In the genomic region with DNA sequence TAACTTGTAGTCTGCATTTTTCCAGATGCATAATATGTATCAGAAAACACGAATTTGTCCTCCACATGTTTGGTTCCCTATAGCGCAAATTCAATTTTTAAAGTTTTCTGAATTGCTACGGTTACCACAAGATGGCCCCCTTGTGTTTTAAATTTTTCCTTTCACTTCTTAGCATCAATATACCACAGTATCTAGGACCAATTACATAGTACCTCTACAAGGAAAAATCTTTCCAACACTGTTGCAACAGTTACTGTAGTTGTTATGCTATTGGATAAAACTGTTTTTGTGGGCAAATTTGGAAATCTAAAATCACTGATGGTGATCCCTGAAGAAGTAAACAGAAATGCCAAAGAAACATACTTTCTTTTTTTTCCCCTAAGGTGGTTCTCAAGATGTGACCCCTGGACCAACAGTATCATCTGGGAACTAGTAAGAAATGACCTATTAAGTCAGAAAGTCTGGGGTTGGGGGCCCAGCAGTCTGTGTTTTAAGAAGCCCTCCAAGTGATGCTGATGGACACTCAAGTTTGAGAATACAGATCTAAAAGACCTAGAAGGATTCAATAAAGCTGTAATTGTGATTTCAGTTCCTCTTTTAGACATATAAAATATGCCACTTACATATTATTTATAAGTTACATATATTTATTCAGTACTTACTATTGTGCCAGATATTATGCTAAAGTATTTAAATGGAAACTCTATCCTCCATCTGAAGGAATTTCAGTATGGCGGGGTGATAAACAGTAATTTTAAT, we compare ENCODE assay signal across 8 cellular contexts. TPM values are rescaled to one million over a fixed set of nuclear protein-coding genes. Genes with fewer than 3 reads are reported as not detected.
DNase-seq lines count a peak whose midpoint lies in the region; ATAC-seq, FAIRE-seq and TF ChIP-seq lines count a peak whose summit lies in the region.

No MANE protein-coding gene starts in this region.

- H3K4me1 ChIP-seq in PC-3 (ENCODE audit: insufficient read depth, low read length) (no peaks in the 10 kb centered on the region), esophagus squamous epithelium (peaks cover 9 to 32% (median 12%) of the 10 kb centered on the region in 3 donors), sigmoid colon (peaks cover 0 to 18% (median 16%) of the 10 kb centered on the region in 4 donors)

- intact Hi-C loops in PC-3 (cut with micrococcal nuclease) (loop anchor here (1.0 to 10.0 kb wide), 4 partner anchors 129 to 461 kb away; no protein-coding TSS in a partner anchor), esophagus squamous epithelium (cut with DNase I) (loop anchor here (10.0 kb wide), 2 partner anchors 131 to 301 kb away; no protein-coding TSS in a partner anchor), sigmoid colon (cut with DNase I) (loop anchor here (10.0 kb wide), 3 partner anchors 131 to 471 kb away; partner anchors contain the start of gene AP1AR)

- H3K9ac ChIP-seq in PC-3 (ENCODE audit: low read length): no peak overlapping the region

- H3K9me3 ChIP-seq in PC-3 (ENCODE audit: low read length) (no peaks in the 10 kb centered on the region), esophagus squamous epithelium (no peaks in the 10 kb centered on the region), sigmoid colon (no peaks in the 10 kb centered on the region)

- 26 to 33% methylated on average over 4 of the region's 4 CpGs for WGBS in esophagus squamous epithelium, 2 donors
- 31 to 38% methylated on average over 4 of the region's 4 CpGs for WGBS in sigmoid colon, 2 donors

- TF ChIP-seq CTCF in D721Med (IDR thresholded peaks at IDR 0.05; ENCODE audit: insufficient read depth, missing control alignments) (peak; percentile 58), PC-3 (conservative IDR thresholded peaks at IDR 0.05; ENCODE audit: low read depth, low read length) (peak; percentile 66), esophagus squamous epithelium (IDR thresholded peaks at IDR 0.05) (peak in 4 of 6 experiments; percentile 17 to 43 (median 24)), sigmoid colon (IDR thresholded peaks at IDR 0.05) (peak in 3 of 4 experiments; percentile 24 to 47 (median 41))

- CTCF ChIA-PET in HEK293T (lab: Yijun Ruan, JAX) (interaction anchor here (0.7 to 1.6 kb wide), 4 partner anchors 107 to 132 kb away, joined by 3 to 7 read pairs (median 3); no protein-coding TSS in a partner anchor), PC-3 (lab: Charles Lee) (no interaction called here)

- no peak for DNase-seq in D721Med (ENCODE audit: insufficient read length, low spot score)
- peak; percentile 10 for DNase-seq in HEK293T (ENCODE audit: extremely low spot score)
- DNase-seq in PC-3: peak; percentile 38
- DNase-seq in esophagus squamous epithelium (lab: John Stamatoyannopoulos, UW): no peak
- DNase-seq in sigmoid colon: no peak
- DNase-seq in NCI-H128 (lab: John Stamatoyannopoulos, UW; ENCODE audit: unreplicated experiment): no peak

- no peaks in the 10 kb centered on the region for H4K20me1 ChIP-seq in PC-3 (ENCODE audit: low read length)

- no TSS peak for BruUV-seq in PC-3 (replicated peaks; lab: Mats Ljungman, UMichigan)

- H3K79me2 ChIP-seq in PC-3 (ENCODE audit: low read length): peaks cover 28% of the 10 kb centered on the region

- H2AFZ ChIP-seq in PC-3 (ENCODE audit: low read length): no peak overlapping the region

- no peaks in the 10 kb centered on the region for H3K9me2 ChIP-seq in PC-3 (replicated peaks; ENCODE audit: low read length)

- POLR2A ChIA-PET in HEK293T (lab: Yijun Ruan, JAX) (no interaction called here), PC-3 (lab: Charles Lee; ENCODE audit: unreplicated experiment) (no interaction called here)

- no peaks in the 10 kb centered on the region for H3F3A ChIP-seq in PC-3 (ENCODE audit: low read length, unreplicated experiment)

- TF ChIP-seq POLR2A in esophagus squamous epithelium (IDR thresholded peaks at IDR 0.05) (no peak), sigmoid colon (IDR thresholded peaks at IDR 0.05) (no peak)

- H3K27me3 ChIP-seq in PC-3 (ENCODE audit: low read length) (no peaks in the 10 kb centered on the region), esophagus squamous epithelium (no peaks in the 10 kb centered on the region), sigmoid colon (no peaks in the 10 kb centered on the region)

- ATAC-seq in PC-3: no peak; the same call in 1 of the 2 replicates
- no peak for ATAC-seq in GM18502 (IDR thresholded peaks at IDR 0.05; ENCODE audit: poor library complexity, unreplicated experiment)
- ATAC-seq in GM21717 (IDR thresholded peaks at IDR 0.05; ENCODE audit: unreplicated experiment): no peak

- H3K36me3 ChIP-seq in PC-3 (ENCODE audit: low read depth, low read length) (no peaks in the 10 kb centered on the region), esophagus squamous epithelium (peaks cover 0 to 15% (median 0%) of the 10 kb centered on the region in 3 donors), sigmoid colon (peaks cover 0 to 4% (median 0%) of the 10 kb centered on the region in 4 donors)

- H3K4me3 ChIP-seq in PC-3 (ENCODE audit: low read length) (no peak overlapping the region), esophagus squamous epithelium (no peak overlapping the region), sigmoid colon (no peak overlapping the region)

- no peak for TF ChIP-seq EP300 in sigmoid colon (IDR thresholded peaks at IDR 0.05)

- H3K27ac ChIP-seq in PC-3 (ENCODE audit: low read length): no peak overlapping the region
- H3K27ac ChIP-seq in esophagus squamous epithelium: no peak overlapping the region
- H3K27ac ChIP-seq in sigmoid colon: no peak overlapping the region

- no peak overlapping the region for H3K4me2 ChIP-seq in PC-3 (ENCODE audit: low read length)

- no peak for FAIRE-seq in D721Med (lab: Jason Lieb, UNC)

TF ChIP-seq in HEK293T, 16 proteins besides CTCF, POLR2A, EP300 and RAD21:
- no peak for TF ChIP-seq BHLHE40 (IDR thresholded peaks at IDR 0.05; ENCODE audit: borderline replicate concordance)
- no peak for TF ChIP-seq ZNF384 (IDR thresholded peaks at IDR 0.05)
- no peak for TF ChIP-seq FOXK2 (IDR thresholded peaks at IDR 0.05)
- TF ChIP-seq FOXM1 (IDR thresholded peaks at IDR 0.05; ENCODE audit: borderline replicate concordance): no peak
- TF ChIP-seq ARNT (IDR thresholded peaks at IDR 0.05): no peak
- no peak for TF ChIP-seq SP1 (IDR thresholded peaks at IDR 0.05)
- TF ChIP-seq TARDBP (IDR thresholded peaks at IDR 0.05): no peak
- no peak for TF ChIP-seq HDGF (IDR thresholded peaks at IDR 0.05; ENCODE audit: borderline replicate concordance)
- no peak for TF ChIP-seq SUZ12 (IDR thresholded peaks at IDR 0.05)
- no peak for TF ChIP-seq FOXA1 (IDR thresholded peaks at IDR 0.05)
- no peak for TF ChIP-seq ELF4 (IDR thresholded peaks at IDR 0.05)
- TF ChIP-seq L3MBTL2 (conservative IDR thresholded peaks at IDR 0.05): no peak
- TF ChIP-seq NFRKB (IDR thresholded peaks at IDR 0.05): no peak
- no peak for TF ChIP-seq CTBP1 (IDR thresholded peaks at IDR 0.05; ENCODE audit: borderline replicate concordance)
- no peak for TF ChIP-seq PKNOX1 (IDR thresholded peaks at IDR 0.05)
- no peak for TF ChIP-seq LEF1 (IDR thresholded peaks at IDR 0.05; ENCODE audit: borderline replicate concordance)

RNA-seq across cellular contexts. Expression of gene ZGRF1, which starts 3.1 kb away (rescaled TPM):
- total RNA-seq in PC-3 (2014; rRNA removed) (7.3 and 10.0 TPM in 2 replicates), esophagus squamous epithelium (1 to 10 TPM; 4.0 to 9.0 (median 4.6) TPM), sigmoid colon (1 to 10 TPM; 3.6 to 5.3 (median 4.0) TPM)
- polyA plus RNA-seq in sigmoid colon: 1 to 10 TPM in 1 of 3 donors, under 1 TPM in 2; 0.46 to 3.6 (median 0.60) TPM

RNA-seq across cellular contexts. Expression of gene LARP7, which starts 3.3 kb away (rescaled TPM):
- total RNA-seq in PC-3 (2014; rRNA removed) (13.0 and 17.1 TPM in 2 replicates), esophagus squamous epithelium (10 to 100 TPM; 21.0 to 38.1 (median 30.1) TPM), sigmoid colon (10 to 100 TPM; 50.0 to 57.9 (median 52.9) TPM)
- polyA plus RNA-seq in sigmoid colon: 10 to 100 TPM; 35.6 to 57.1 (median 53.2) TPM

Comparison
In these comparisons a context has a peak if more than half of its experiments do, and no peak if none do; other contexts are left out.
1. DNase-seq: peak in HEK293T (single experiment) and PC-3 (single experiment); none in D721Med (single experiment), esophagus squamous epithelium (single experiment), sigmoid colon (single experiment) and NCI-H128 (single experiment).
2. Peak in every context shown above with its lines, with median percentiles within 50 percentile points of each other: CTCF ChIP-seq.